Comparison of ENCODE assay signal across 15 cellular contexts in the genomic region with DNA sequence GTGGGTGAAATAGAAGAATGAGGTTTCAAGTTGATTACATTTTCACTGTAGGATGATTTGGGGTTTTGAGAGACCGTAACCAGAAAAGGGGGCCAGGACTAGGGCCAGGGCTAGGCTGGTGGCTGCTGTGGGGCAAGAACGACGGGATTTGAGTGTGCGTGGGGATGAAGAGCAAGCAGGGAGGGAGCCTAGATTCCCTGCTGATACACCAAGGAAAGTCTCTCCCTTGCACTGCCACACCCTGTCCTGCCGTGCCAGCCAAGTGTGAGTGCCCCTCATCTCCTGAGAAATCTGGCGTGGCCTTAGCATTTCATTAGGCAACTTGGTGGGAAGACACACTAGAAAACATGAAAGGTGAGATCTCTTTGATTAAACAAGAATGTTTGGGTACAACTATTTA. TPM values are rescaled to one million over a fixed set of nuclear protein-coding genes. Genes with fewer than 3 reads are reported as not detected.
A peak's percentile ranks its signal among the peaks of the same experiment; 100 is the strongest.
DNase-seq lines count a peak whose midpoint lies in the region; ATAC-seq, FAIRE-seq and TF ChIP-seq lines count a peak whose summit lies in the region.
"Had no signal": no experiment of that assay in that cellular context is flagged by ENCODE, and none has a peak within 500 bp of the region (broad histone marks: within the 10 kb centered on the region; RNA-seq: fewer than 3 reads in every experiment).

No MANE protein-coding gene starts in this region.

- H3K79me1 ChIP-seq in neuronal stem cell (ENCODE audit: low read depth, low read length): no peaks in the 10 kb centered on the region

- CTCF ChIA-PET in PC-9 (lab: Charles Lee): no interaction called here

- no peak overlapping the region for H2BK12ac ChIP-seq in neuronal stem cell (ENCODE audit: low read length)

- H3K9me2 ChIP-seq in PC-9 (ENCODE audit: insufficient read depth) (no peaks in the 10 kb centered on the region), hepatocyte (replicated peaks; ENCODE audit: insufficient read depth) (no peaks in the 10 kb centered on the region)

- no peak overlapping the region for H2BK120ac ChIP-seq in neuronal stem cell (ENCODE audit: low read depth, low read length)

- peaks cover 55% of the 10 kb centered on the region for H3K36me3 ChIP-seq in PC-9 (ENCODE audit: low read depth)
- no peaks in the 10 kb centered on the region for H3K36me3 ChIP-seq in hepatocyte (replicated peaks; ENCODE audit: insufficient read depth, low read depth)
- H3K36me3 ChIP-seq in neuronal stem cell (replicated peaks in 1 of 2; ENCODE audit: control insufficient read depth in 2 of 2, insufficient read depth in 2 of 2, low read length in 2 of 2): peaks cover 0 to 21% of the 10 kb centered on the region in 2 donors

- POLR2A ChIA-PET in PC-9 (lab: Charles Lee; ENCODE audit: unreplicated experiment): interaction anchor here (0.7 kb wide), 1 partner anchor 62 kb away, joined by 4 read pairs; no protein-coding TSS in a partner anchor

- H2BK15ac ChIP-seq in neuronal stem cell (ENCODE audit: low read length): no peak overlapping the region

- peaks cover 63% of the 10 kb centered on the region for H3F3A ChIP-seq in PC-9 (ENCODE audit: insufficient read depth, low read depth)

- peaks cover 46% of the 10 kb centered on the region for H3K4me1 ChIP-seq in PC-9 (replicated peaks; ENCODE audit: insufficient read depth)
- peaks cover 19% of the 10 kb centered on the region for H3K4me1 ChIP-seq in hepatocyte (ENCODE audit: insufficient read depth)
- H3K4me1 ChIP-seq in neuronal stem cell (ENCODE audit: control insufficient read depth in 2 of 2, insufficient read depth in 1 of 2, low read depth in 1 of 2, low read length in 2 of 2): peaks cover 3 to 11% of the 10 kb centered on the region in 2 donors

- H3K4me3 ChIP-seq in PC-9 (no peak overlapping the region), hepatocyte (no peak overlapping the region), neuronal stem cell (ENCODE audit: low read length in 2 of 2) (no peak overlapping the region)

- intact Hi-C loops in PC-9 (cut with micrococcal nuclease; ENCODE audit: unreplicated experiment): no loop called here

- no peak for TF ChIP-seq CTCF in PC-9 (conservative IDR thresholded peaks at IDR 0.05)
- TF ChIP-seq CTCF in hepatocyte (IDR thresholded peaks at IDR 0.05; ENCODE audit: poor library complexity): no peak

- no TSS peak for BruUV-seq in PC-9 (replicated peaks; lab: Mats Ljungman, UMichigan)

- H4K91ac ChIP-seq in neuronal stem cell (ENCODE audit: low read depth, low read length, poor library complexity): no peak overlapping the region

- no peak for FAIRE-seq in GM12891 (lab: Jason Lieb, UNC)

- H3K4ac ChIP-seq in neuronal stem cell (ENCODE audit: low read length): no peak overlapping the region

- H4K8ac ChIP-seq in neuronal stem cell (ENCODE audit: low read depth, low read length): no peak overlapping the region

- ATAC-seq in HG03280 (IDR thresholded peaks at IDR 0.05; ENCODE audit: unreplicated experiment): no peak
- ATAC-seq: CD8-positive, alpha-beta T cell had no signal

- H4K20me1 ChIP-seq in PC-9 (ENCODE audit: insufficient read depth) (peaks cover 6% of the 10 kb centered on the region; the same call in 1 of the 2 replicates), hepatocyte (ENCODE audit: insufficient read depth, poor library complexity, severe bottlenecking) (no peaks in the 10 kb centered on the region)

- no peak overlapping the region for H3K14ac ChIP-seq in neuronal stem cell (ENCODE audit: low read length)

- H3K4me2 ChIP-seq in PC-9 (peak overlapping the region; percentile 9), hepatocyte (no peak overlapping the region), neuronal stem cell (ENCODE audit: insufficient read depth, low read length, poor library complexity, severe bottlenecking) (no peak overlapping the region)

- no peak overlapping the region for H2BK5ac ChIP-seq in neuronal stem cell (ENCODE audit: low read length)

- peak in 1 of 2 experiments; percentile 32 for DNase-seq in PC-9
- DNase-seq in hepatocyte (ENCODE audit: low spot score): no peak
- no peak for DNase-seq in neuronal stem cell (ENCODE audit: low spot score)
- DNase-seq in GM12891 (ENCODE audit: insufficient read length, low spot score): no peak
- no peak for DNase-seq in T-helper 1 cell
- no peak for DNase-seq in NCI-H1930 (lab: John Stamatoyannopoulos, UW)
- DNase-seq: CD8-positive, alpha-beta T cell; DMS 273 treated with DMSO at 0.1 percent for 48 hours; H7; NCI-H1436 treated with DMSO at 0.1 percent for 48 hours; NCI-H2081 treated with DMSO at 0.1 percent for 48 hours; NCI-H226; NCI-H526; NK-92 treated with Interleukin-12 subunit alpha and Interleukin-12 subunit beta, amount 100 ng/mL, for 24 hours had no signal

- peak overlapping the region; percentile 34 for H3K9ac ChIP-seq in neuronal stem cell (ENCODE audit: low read depth, low read length, poor library complexity)

- no peaks in the 10 kb centered on the region for H3K27me3 ChIP-seq in PC-9 (ENCODE audit: insufficient read depth, low read depth)
- H3K27me3 ChIP-seq in hepatocyte: no peaks in the 10 kb centered on the region
- no peaks in the 10 kb centered on the region for H3K27me3 ChIP-seq in neuronal stem cell (ENCODE audit: control insufficient read depth in 3 of 3, insufficient read depth in 3 of 3, low read depth in 1 of 3, low read length in 3 of 3)

- H3K18ac ChIP-seq in neuronal stem cell (ENCODE audit: low read length): no peak overlapping the region

- no peak for TF ChIP-seq POLR2A in GM12891 (IDR thresholded peaks at IDR 0.05; ENCODE audit: low read depth, low read length)

- H2AK5ac ChIP-seq in neuronal stem cell (ENCODE audit: low read depth, low read length): peak overlapping the region; percentile 57

- WGBS in hepatocyte (ENCODE audit: low lambda C conversion rate, missing lambda C conversion rate): 91% methylated on average over 6 of the region's 6 CpGs
- no CpG with 5 or more reads among the region's 6 CpGs for WGBS in neuronal stem cell (ENCODE audit: extremely low coverage in 2 of 2, insufficient read length in 2 of 2, insufficient replicate concordance in 1 of 2), 2 donors

- H2AFZ ChIP-seq in PC-9 (no peak overlapping the region), hepatocyte (no peak overlapping the region), neuronal stem cell (ENCODE audit: low read length) (no peak overlapping the region)

- H3K79me2 ChIP-seq in PC-9 (ENCODE audit: low read depth) (peaks cover 93% of the 10 kb centered on the region), hepatocyte (peaks cover 16% of the 10 kb centered on the region)

- no peak overlapping the region for H3K23ac ChIP-seq in neuronal stem cell (ENCODE audit: low read depth, low read length, poor library complexity)

- no peaks in the 10 kb centered on the region for H3K9me3 ChIP-seq in PC-9 (ENCODE audit: insufficient read depth, low read depth)
- no peaks in the 10 kb centered on the region for H3K9me3 ChIP-seq in hepatocyte (ENCODE audit: low read depth)
- no peaks in the 10 kb centered on the region for H3K9me3 ChIP-seq in neuronal stem cell (replicated peaks in 1 of 2; ENCODE audit: control insufficient read depth in 2 of 2, insufficient read depth in 1 of 2, low read depth in 1 of 2, low read length in 2 of 2)

- H3K27ac ChIP-seq in PC-9: peak overlapping the region; percentile 16; the same call in 1 of the 2 replicates
- H3K27ac ChIP-seq in hepatocyte: peak overlapping the region; percentile 47
- no peak overlapping the region for H3K27ac ChIP-seq in neuronal stem cell (replicated peaks; ENCODE audit: low read length)

TF ChIP-seq in GM12891, 5 proteins besides CTCF, POLR2A, EP300 and RAD21:
- TF ChIP-seq SPI1 (IDR thresholded peaks at IDR 0.05; ENCODE audit: low read depth, low read length): no peak
- no peak for TF ChIP-seq TAF1 (IDR thresholded peaks at IDR 0.05; ENCODE audit: low read depth, low read length)
- TF ChIP-seq PAX5 (IDR thresholded peaks at IDR 0.05; ENCODE audit: insufficient read depth, low read length, severe bottlenecking): no peak
- TF ChIP-seq POLR2AphosphoS5 (IDR thresholded peaks at IDR 0.05; ENCODE audit: low read depth, low read length): no peak
TF ChIP-seq in GM12891: peak in this region for 0.

RNA-seq across cellular contexts. Expression of a gene that starts 42.6 kb away (rescaled TPM):
- 133 and 145 TPM in 2 replicates for total RNA-seq in PC-9 (2021)
- total RNA-seq in hepatocyte: 44.8 and 49.6 TPM in 2 replicates
- 31.3 and 42.2 TPM in 2 replicates for polyA plus RNA-seq in hepatocyte
- polyA plus RNA-seq in neuronal stem cell (2013, experiment 1 of 2): 53.0 TPM
- polyA plus RNA-seq in neuronal stem cell (2013, experiment 2 of 2): 52.8 TPM
- polyA plus RNA-seq in GM12891 (2012; ENCODE audit: low read depth, missing spikeins): 1.4 TPM
- total RNA-seq: CD8-positive, alpha-beta T cell had no signal
